8 cellular contexts compared by ENCODE assay signal in the genomic region with DNA sequence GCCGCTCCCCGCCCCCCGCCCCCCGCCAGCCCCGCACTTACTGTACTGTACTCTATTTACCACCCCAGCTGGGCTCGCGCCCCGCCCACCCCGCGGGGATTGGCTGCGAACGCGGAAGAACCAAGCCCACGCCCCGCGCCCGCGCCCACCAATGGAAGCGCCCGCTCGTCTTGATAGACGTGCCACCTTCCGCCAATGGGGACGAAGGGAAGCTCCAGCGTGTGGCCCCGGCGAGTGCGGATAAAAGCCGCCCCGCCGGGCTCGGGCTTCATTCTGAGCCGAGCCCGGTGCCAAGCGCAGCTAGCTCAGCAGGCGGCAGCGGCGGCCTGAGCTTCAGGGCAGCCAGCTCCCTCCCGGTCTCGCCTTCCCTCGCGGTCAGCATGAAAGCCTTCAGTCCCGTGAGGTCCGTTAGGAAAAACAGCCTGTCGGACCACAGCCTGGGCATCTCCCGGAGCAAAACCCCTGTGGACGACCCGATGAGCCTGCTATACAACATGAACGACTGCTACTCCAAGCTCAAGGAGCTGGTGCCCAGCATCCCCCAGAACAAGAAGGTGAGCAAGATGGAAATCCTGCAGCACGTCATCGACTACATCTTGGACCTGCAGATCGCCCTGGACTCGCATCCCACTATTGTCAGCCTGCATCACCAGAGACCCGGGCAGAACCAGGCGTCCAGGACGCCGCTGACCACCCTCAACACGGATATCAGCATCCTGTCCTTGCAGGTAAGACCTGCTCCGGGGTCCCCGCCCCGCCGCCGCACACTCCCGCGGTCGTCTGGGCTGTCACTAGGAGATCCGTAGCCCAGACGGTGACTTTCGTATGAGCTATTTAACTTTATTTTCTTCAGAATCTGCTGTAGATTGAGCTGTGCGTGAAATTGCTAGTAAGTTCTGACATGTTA. TPM values are rescaled to one million over a fixed set of nuclear protein-coding genes. Genes with fewer than 3 reads are reported as not detected.
A peak's percentile ranks its signal among the peaks of the same experiment; 100 is the strongest.
DNase-seq lines count a peak whose midpoint lies in the region; ATAC-seq and TF ChIP-seq lines count a peak whose summit lies in the region.

A gene with protein sequence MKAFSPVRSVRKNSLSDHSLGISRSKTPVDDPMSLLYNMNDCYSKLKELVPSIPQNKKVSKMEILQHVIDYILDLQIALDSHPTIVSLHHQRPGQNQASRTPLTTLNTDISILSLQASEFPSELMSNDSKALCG (plus strand): TSS at position 271 of the 907 bp plus-strand sequence. CDS start 110 bp downstream, at position 381.

- peak within 1 kb of the TSS; percentile 32 for H3K27ac ChIP-seq in KMS-11
- H3K27ac ChIP-seq in Peyer's patch: peak within 1 kb of the TSS; percentile 84 to 100 (median 96)

- TF ChIP-seq CTCF in KMS-11 (conservative IDR thresholded peaks at IDR 0.05; ENCODE audit: low read depth, low read length) (no peak), Peyer's patch (IDR thresholded peaks at IDR 0.05) (no peak)

- H3K79me2 ChIP-seq in KMS-11 (ENCODE audit: insufficient read depth, low read depth): peaks cover 17% of the 10 kb centered on the region; the same call in 1 of the 2 replicates

- TF ChIP-seq POLR2A in Peyer's patch (IDR thresholded peaks at IDR 0.05): peak; percentile 100
- TF ChIP-seq POLR2A in erythroblast (IDR thresholded peaks at IDR 0.05; ENCODE audit: low read length): peak; percentile 100

- no peaks in the 10 kb centered on the region for H3K9me3 Mint-ChIP-seq in activated T-cell treated with anti-CD3 and anti-CD28 coated beads, Interleukin-2, amount 50 U/mL, for 4 hours

- H3K9me3 ChIP-seq in Peyer's patch (no peaks in the 10 kb centered on the region), mucosa of stomach (ENCODE audit: control insufficient read depth, low read length) (no peaks in the 10 kb centered on the region)

- no peaks in the 10 kb centered on the region for H4K20me1 ChIP-seq in KMS-11 (ENCODE audit: insufficient read depth)

- H3K9ac ChIP-seq in KMS-11: peak within 1 kb of the TSS; percentile 43
- peak within 1 kb of the TSS; percentile 97 for H3K9ac ChIP-seq in mucosa of stomach (ENCODE audit: low read length)

- H3K4me3 ChIP-seq in KMS-11 (IDR thresholded peaks at IDR 0.05; ENCODE audit: insufficient read depth, low read depth, low read length): no peak within 1 kb of the TSS
- H3K4me3 ChIP-seq in Peyer's patch: peak within 1 kb of the TSS; percentile 50 to 95 (median 62)
- H3K4me3 ChIP-seq in mucosa of stomach (ENCODE audit: low read length): peak within 1 kb of the TSS; percentile 47

- peak; percentile 67 for ATAC-seq in GM21786 (IDR thresholded peaks at IDR 0.05; ENCODE audit: unreplicated experiment)
- ATAC-seq in activated T-cell treated with anti-CD3 and anti-CD28 coated beads, Interleukin-2, amount 50 U/mL, for 4 hours: peak; percentile 64 to 66

- peaks cover 21% of the 10 kb centered on the region for H3K36me3 Mint-ChIP-seq in activated T-cell treated with anti-CD3 and anti-CD28 coated beads, Interleukin-2, amount 50 U/mL, for 4 hours (ENCODE audit: insufficient read depth)

- DNase-seq in DMS79 treated with DMSO at 0.1 percent for 48 hours (lab: John Stamatoyannopoulos, UW) (peak; percentile 96), Peyer's patch (peak; percentile 94 to 100 (median 99)), erythroblast (lab: John Stamatoyannopoulos, UW) (peak; percentile 99 to 100)
- peak; percentile 98 for DNase-seq in activated T-cell treated with anti-CD3 and anti-CD28 coated beads, Interleukin-2, amount 50 U/mL, for 4 hours
- DNase-seq in stimulated activated CD8-positive, alpha-beta memory T cell treated with anti-CD3 and anti-CD28 coated beads, Interleukin-4, amount 100 ng/mL, for 48 hours: peak; percentile 99

- H3K4me3 Mint-ChIP-seq in activated T-cell treated with anti-CD3 and anti-CD28 coated beads, Interleukin-2, amount 50 U/mL, for 4 hours: peak within 1 kb of the TSS; percentile 98

- H3K27me3 ChIP-seq in KMS-11 (ENCODE audit: insufficient read depth, low read depth): no peaks in the 10 kb centered on the region
- H3K27me3 ChIP-seq in Peyer's patch: no peaks in the 10 kb centered on the region
- no peaks in the 10 kb centered on the region for H3K27me3 ChIP-seq in mucosa of stomach (ENCODE audit: control insufficient read depth, insufficient read depth, low read length)

- H2AFZ ChIP-seq in KMS-11 (ENCODE audit: low read depth): peak within 1 kb of the TSS; percentile 62; the same call in 1 of the 2 replicates

- H3K36me3 ChIP-seq in KMS-11 (ENCODE audit: insufficient read depth) (no peaks in the 10 kb centered on the region), Peyer's patch (no peaks in the 10 kb centered on the region), mucosa of stomach (ENCODE audit: control insufficient read depth, insufficient read depth, low read length) (no peaks in the 10 kb centered on the region)

- H3K4me1 ChIP-seq in KMS-11 (ENCODE audit: low read depth, poor library complexity, severe bottlenecking) (peaks cover 43% of the 10 kb centered on the region), Peyer's patch (peaks cover 0 to 11% (median 8%) of the 10 kb centered on the region in 4 donors), mucosa of stomach (ENCODE audit: control insufficient read depth, insufficient read depth, low read length) (peaks cover 5% of the 10 kb centered on the region)

- peaks cover 14% of the 10 kb centered on the region for H3K27me3 Mint-ChIP-seq in activated T-cell treated with anti-CD3 and anti-CD28 coated beads, Interleukin-2, amount 50 U/mL, for 4 hours (ENCODE audit: low read depth)

- peaks cover 36% of the 10 kb centered on the region for H3K4me1 Mint-ChIP-seq in activated T-cell treated with anti-CD3 and anti-CD28 coated beads, Interleukin-2, amount 50 U/mL, for 4 hours (ENCODE audit: low read depth)

- H3K4me2 ChIP-seq in KMS-11: peak within 1 kb of the TSS; percentile 77

RNA-seq across cellular contexts. Expression of the gene that starts here (rescaled TPM):
- total RNA-seq in Peyer's patch: 100 to 1,000 TPM; 143 to 391 (median 188) TPM
- 100 to 1,000 TPM; 192 to 271 (median 225) TPM for total RNA-seq in activated T-cell treated with anti-CD3 and anti-CD28 coated beads, Interleukin-2, amount 50 U/mL, for 4 hours
